In the genomic region with DNA sequence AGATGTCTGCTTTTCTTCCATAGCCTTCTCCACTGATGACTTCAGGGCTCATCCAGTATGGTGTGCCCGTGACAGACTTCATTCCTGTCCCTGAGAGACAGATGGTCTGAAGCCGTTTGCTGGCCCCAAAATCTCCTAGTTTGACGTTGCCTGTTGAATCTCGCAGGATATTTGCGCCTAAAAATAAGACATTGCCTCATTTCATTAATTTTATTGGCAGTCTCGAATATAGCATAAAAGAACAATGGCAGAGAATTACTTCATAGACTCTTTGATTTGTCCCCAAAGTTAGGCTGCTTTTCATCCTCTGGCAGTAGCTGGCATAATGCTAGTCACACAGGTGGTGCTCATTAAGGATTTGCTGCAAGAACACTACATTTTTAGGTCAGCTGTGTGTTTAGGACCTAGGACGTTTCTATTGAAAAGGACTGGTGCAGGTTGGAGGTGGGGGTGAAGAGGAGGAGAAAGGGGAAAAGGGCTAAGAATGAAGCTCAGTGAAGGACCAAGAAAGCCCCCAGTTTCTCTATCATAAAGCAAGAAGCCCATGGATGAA, we compare ENCODE assay signal across 24 cellular contexts.
"Had no signal": no experiment of that assay in that cellular context is flagged by ENCODE, and none has a peak within 500 bp of the region (broad histone marks: within the 10 kb centered on the region; RNA-seq: fewer than 3 reads in every experiment).

No MANE protein-coding gene starts in this region.

- H3K27me3 Mint-ChIP-seq: activated naive CD4-positive, alpha-beta T cell treated with anti-CD3 and anti-CD28 coated beads, Interleukin-2, amount 50 U/mL, for 24 hours; activated naive CD8-positive, alpha-beta T cell treated with anti-CD3 and anti-CD28 coated beads, Interleukin-2, amount 50 U/mL, for 24 hours; activated T-helper 17 cell treated with anti-CD3 and anti-CD28 coated beads, Interleukin-2, amount 50 U/mL, for 72 hours; naive B cell had no signal

- H3K4me1 Mint-ChIP-seq: activated naive CD4-positive, alpha-beta T cell treated with anti-CD3 and anti-CD28 coated beads, Interleukin-2, amount 50 U/mL, for 24 hours; activated naive CD8-positive, alpha-beta T cell treated with anti-CD3 and anti-CD28 coated beads, Interleukin-2, amount 50 U/mL, for 24 hours; activated T-helper 17 cell treated with anti-CD3 and anti-CD28 coated beads, Interleukin-2, amount 50 U/mL, for 72 hours; mesothelial cell of epicardium had no signal

- DNase-seq: activated CD4-positive, alpha-beta T cell treated with anti-CD3 and anti-CD28 coated beads for 48 hours; activated CD4-positive, alpha-beta T cell treated with anti-CD3 and anti-CD28 coated beads, Interleukin-2, amount 50 U/mL, for 48 hours; activated gamma-delta T cell treated with Interleukin-2 at 50 U/mL for 16 hours; activated naive CD8-positive, alpha-beta T cell treated with anti-CD3 and anti-CD28 coated beads, Interleukin-2, amount 50 U/mL, for 24 hours; activated T-cell treated with anti-CD3 and anti-CD28 coated beads, Interleukin-2, amount 50 U/mL, for 4 hours; amygdala; central memory CD4-positive, alpha-beta T cell; colonic mucosa; effector memory CD4-positive, alpha-beta T cell; erythroblast; head of caudate nucleus; hippocampal formation; kidney; left colon; mammary epithelial cell; naive B cell; nucleus accumbens; psoas muscle; stimulated activated naive CD4-positive, alpha-beta T cell treated with Interleukin-2 at 50 U/mL for 16 hours; T-helper 9 cell had no signal

- H3K4me3 Mint-ChIP-seq: activated naive CD4-positive, alpha-beta T cell treated with anti-CD3 and anti-CD28 coated beads, Interleukin-2, amount 50 U/mL, for 24 hours; activated naive CD8-positive, alpha-beta T cell treated with anti-CD3 and anti-CD28 coated beads, Interleukin-2, amount 50 U/mL, for 24 hours; activated T-cell treated with anti-CD3 and anti-CD28 coated beads, Interleukin-2, amount 50 U/mL, for 4 hours; activated T-helper 17 cell treated with anti-CD3 and anti-CD28 coated beads, Interleukin-2, amount 50 U/mL, for 72 hours; mesothelial cell of epicardium; naive B cell; T-helper 1 cell treated with Interleukin-12 subunit alpha and Interleukin-12 subunit beta and Interleukin-4 antibody, amounts not matched to agents 30 μg/mL and 1 μg/mL, for 36 hours had no signal

- H3K27ac Mint-ChIP-seq: activated naive CD4-positive, alpha-beta T cell treated with anti-CD3 and anti-CD28 coated beads, Interleukin-2, amount 50 U/mL, for 24 hours; activated naive CD8-positive, alpha-beta T cell treated with anti-CD3 and anti-CD28 coated beads, Interleukin-2, amount 50 U/mL, for 24 hours; activated T-helper 17 cell treated with anti-CD3 and anti-CD28 coated beads, Interleukin-2, amount 50 U/mL, for 72 hours; mesothelial cell of epicardium; T-helper 1 cell treated with Interleukin-12 subunit alpha and Interleukin-12 subunit beta and Interleukin-4 antibody, amounts not matched to agents 30 μg/mL and 1 μg/mL, for 36 hours had no signal

- H3K9me3 Mint-ChIP-seq: activated naive CD4-positive, alpha-beta T cell treated with anti-CD3 and anti-CD28 coated beads, Interleukin-2, amount 50 U/mL, for 24 hours; activated naive CD8-positive, alpha-beta T cell treated with anti-CD3 and anti-CD28 coated beads, Interleukin-2, amount 50 U/mL, for 24 hours; activated T-cell treated with anti-CD3 and anti-CD28 coated beads, Interleukin-2, amount 50 U/mL, for 4 hours; activated T-helper 17 cell treated with anti-CD3 and anti-CD28 coated beads, Interleukin-2, amount 50 U/mL, for 72 hours; mesothelial cell of epicardium; naive B cell; T-helper 1 cell treated with Interleukin-12 subunit alpha and Interleukin-12 subunit beta and Interleukin-4 antibody, amounts not matched to agents 30 μg/mL and 1 μg/mL, for 36 hours had no signal
